ENCODE assay signal across 8 cellular contexts in the genomic region with DNA sequence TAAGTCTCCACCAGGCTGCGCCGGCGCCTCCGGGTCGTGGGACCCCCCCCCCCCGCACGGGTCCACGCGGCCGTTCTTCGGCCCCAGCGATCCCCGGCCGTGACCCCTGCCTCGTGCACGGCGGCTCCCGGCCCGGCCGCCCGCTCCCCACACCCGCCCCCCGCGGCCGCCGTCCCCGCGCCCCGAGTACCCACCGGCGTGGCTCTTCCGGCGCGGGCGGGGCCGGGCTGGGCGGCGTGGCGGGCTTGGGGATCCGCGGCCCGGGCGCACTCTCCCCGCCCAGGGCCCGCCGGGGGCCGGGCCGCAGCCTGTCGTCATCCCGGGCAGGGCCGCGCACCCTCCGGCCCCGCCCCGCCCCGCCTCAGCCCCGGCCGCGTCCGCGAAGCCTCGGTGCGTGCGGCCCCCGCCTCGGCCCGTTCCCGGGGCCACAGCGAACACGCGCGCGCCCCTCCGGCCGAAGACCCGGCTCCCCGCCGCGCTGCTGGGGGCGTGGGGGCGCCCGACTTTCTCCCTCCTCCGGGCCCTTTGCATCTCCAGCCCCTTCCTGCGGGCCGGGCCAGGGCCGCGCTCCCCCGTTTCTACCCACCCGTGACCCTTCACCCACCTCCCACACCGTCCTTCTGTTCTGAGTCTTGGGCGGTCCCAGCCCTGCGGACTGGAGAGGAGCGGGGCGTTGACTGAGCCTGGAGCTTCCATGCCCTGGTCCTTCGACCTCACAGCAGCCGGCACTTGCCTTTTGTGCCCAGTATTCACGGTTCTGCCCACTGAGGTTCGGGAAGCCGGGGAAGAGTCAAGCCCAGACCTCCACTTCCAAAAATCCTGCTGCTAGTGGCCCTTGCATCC. TPM values are rescaled to one million over a fixed set of nuclear protein-coding genes. Genes with fewer than 3 reads are reported as not detected.
DNase-seq lines count a peak whose midpoint lies in the region; TF ChIP-seq lines count a peak whose summit lies in the region.

No MANE protein-coding gene starts in this region.

- WGBS in sigmoid colon, 2 donors = 1% methylated on average over 99 of the region's 99 CpGs

- no peak for TF ChIP-seq CTCF in sigmoid colon (IDR thresholded peaks at IDR 0.05)

- peaks cover 0 to 16% (median 0%) of the 10 kb centered on the region in 4 donors for H3K36me3 ChIP-seq in sigmoid colon

- intact Hi-C loops in sigmoid colon (cut with DNase I) = loop anchor here (2.0 to 5.0 kb wide), 2 partner anchors 25 to 124 kb away; a partner anchor contains a TSS

- peak overlapping the region; percentile 98 to 100 (median 99) for H3K27ac ChIP-seq in sigmoid colon

- H3K9me3 ChIP-seq in sigmoid colon = no peaks in the 10 kb centered on the region

- no peak for TF ChIP-seq EP300 in sigmoid colon (IDR thresholded peaks at IDR 0.05)

- no peaks in the 10 kb centered on the region for H3K27me3 ChIP-seq in sigmoid colon

- H3K4me1 ChIP-seq in sigmoid colon = peaks cover 0 to 92% (median 90%) of the 10 kb centered on the region in 4 donors

- TF ChIP-seq POLR2A in sigmoid colon (IDR thresholded peaks at IDR 0.05) = no peak

- DNase-seq in DMS53 (lab: John Stamatoyannopoulos, UW) (peak; percentile 72), DMS53 treated with DMSO at 0.1 percent for 48 hours (lab: John Stamatoyannopoulos, UW; ENCODE audit: unreplicated experiment) (no peak), HCEC 1CT (peak; percentile 52), OCI-M1 (lab: John Stamatoyannopoulos, UW) (peak; percentile 16), astrocyte of the hippocampus (ENCODE audit: low read depth, low spot score) (peak; percentile 81), sigmoid colon (peak; percentile 85), SK-N-DZ (ENCODE audit: low spot score) (no peak)

- peak overlapping the region; percentile 63 for H3K4me3 ChIP-seq in iPS-11a (ENCODE audit: low read depth, low read length)
- peak overlapping the region; percentile 56 to 85 (median 81) for H3K4me3 ChIP-seq in sigmoid colon

RNA-seq across cellular contexts. Expression of a gene that starts 0.9 kb away (rescaled TPM):
- total RNA-seq in sigmoid colon = 100 to 1,000 TPM; 102 to 179 (median 117) TPM
- polyA plus RNA-seq in sigmoid colon = 100 to 1,000 TPM in 1 of 3 donors, 10 to 100 TPM in 2; 72.7 to 116 (median 86.2) TPM
- 12.5 and 14.0 TPM in 2 replicates for polyA plus RNA-seq in SK-N-DZ (2014; cell fraction: cytosol; rRNA removed)
- 17.3 and 17.7 TPM in 2 replicates for polyA plus RNA-seq in SK-N-DZ (2014; cell fraction: nucleus; rRNA removed)

RNA-seq across cellular contexts. Expression of a gene that starts 24.8 kb away (rescaled TPM):
- 10 to 100 TPM; 41.0 to 66.5 (median 58.7) TPM for total RNA-seq in sigmoid colon
- 10 to 100 TPM; 25.7 to 33.1 (median 31.2) TPM for polyA plus RNA-seq in sigmoid colon
- 37.8 and 68.7 TPM in 2 replicates for polyA plus RNA-seq in SK-N-DZ (2014; cell fraction: cytosol; rRNA removed)
- 36.9 and 41.0 TPM in 2 replicates for polyA plus RNA-seq in SK-N-DZ (2014; cell fraction: nucleus; rRNA removed)

RNA-seq across cellular contexts. Expression of a gene that starts 35.6 kb away (rescaled TPM):
- total RNA-seq in sigmoid colon = 10 to 100 TPM; 61.5 to 88.7 (median 76.1) TPM
- 10 to 100 TPM; 33.6 to 68.4 (median 48.0) TPM for polyA plus RNA-seq in sigmoid colon
- polyA plus RNA-seq in SK-N-DZ (2014; cell fraction: cytosol; rRNA removed) = 63.1 and 68.9 TPM in 2 replicates
- polyA plus RNA-seq in SK-N-DZ (2014; cell fraction: nucleus; rRNA removed) = 13.0 and 14.7 TPM in 2 replicates

Comparison
In these comparisons a context has a peak if more than half of its experiments do, and no peak if none do; other contexts are left out.
1. DNase-seq: peak in DMS53 (single experiment), HCEC 1CT (single experiment), OCI-M1 (single experiment), astrocyte of the hippocampus (single experiment) and sigmoid colon (single experiment); none in DMS53 treated with DMSO at 0.1 percent for 48 hours (single experiment) and SK-N-DZ (single experiment).